In the genomic region with DNA sequence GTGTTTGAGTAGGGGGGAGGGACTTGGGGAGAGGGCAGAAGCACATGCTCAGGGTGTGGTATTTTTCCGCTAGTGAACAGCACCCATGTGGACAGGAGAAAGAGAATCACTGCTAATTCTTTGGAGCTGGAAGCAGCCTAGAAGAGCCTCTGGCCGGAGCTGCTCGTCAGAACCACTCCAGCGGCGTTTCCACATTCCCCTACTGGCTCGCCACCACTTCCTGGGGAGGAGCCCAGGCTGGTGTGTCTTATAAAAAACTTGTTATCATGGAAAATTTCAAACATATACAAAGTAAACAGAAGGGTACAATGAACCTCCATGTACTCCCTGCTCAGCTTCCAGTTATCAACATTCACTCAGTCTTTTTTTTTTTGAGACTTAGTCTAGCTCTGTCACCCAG, we compare ENCODE assay signal across 29 cellular contexts. TPM values are rescaled to one million over a fixed set of nuclear protein-coding genes. Genes with fewer than 3 reads are reported as not detected.
DNase-seq lines count a peak whose midpoint lies in the region; ATAC-seq, FAIRE-seq and TF ChIP-seq lines count a peak whose summit lies in the region.
"Had no signal": no experiment of that assay in that cellular context is flagged by ENCODE, and none has a peak within 500 bp of the region (broad histone marks: within the 10 kb centered on the region; RNA-seq: fewer than 3 reads in every experiment).

No MANE protein-coding gene starts in this region.

- no peak overlapping the region for H3K4ac ChIP-seq in H1 (replicated peaks; ENCODE audit: insufficient read length, low read depth, low read length)
- no peak overlapping the region for H3K4ac ChIP-seq in mesendoderm (ENCODE audit: low read depth, low read length)

- no peak overlapping the region for H2BK12ac ChIP-seq in H1 (ENCODE audit: low read depth, low read length)

- H4K20me1 ChIP-seq in GM23338 (replicated peaks; ENCODE audit: insufficient read depth) = no peaks in the 10 kb centered on the region
- peaks cover 0 to 9% of the 10 kb centered on the region in 2 experiments for H4K20me1 ChIP-seq in H1 (replicated peaks in 1 of 2; ENCODE audit: control insufficient read depth in 1 of 2, insufficient read depth in 2 of 2, low read length in 2 of 2)

- H3K23ac ChIP-seq in H1 (ENCODE audit: insufficient read length) = no peak overlapping the region
- H3K23ac ChIP-seq in mesendoderm (ENCODE audit: low read length) = no peak overlapping the region

- no peak for TF ChIP-seq POLR2A in H1 (IDR thresholded peaks at IDR 0.05; ENCODE audit: control extremely low read depth in 1 of 2, low read depth in 2 of 2, low read length in 2 of 2)
- TF ChIP-seq POLR2A in gastrocnemius medialis (IDR thresholded peaks at IDR 0.05) = no peak

- H3K27me3 ChIP-seq in GM23338 (ENCODE audit: insufficient read depth) = peaks cover 53% of the 10 kb centered on the region
- H3K27me3 ChIP-seq in H1 (replicated peaks in 1 of 4; ENCODE audit: control insufficient read depth in 3 of 4, extremely low read depth in 1 of 4, insufficient read depth in 3 of 4, low read length in 3 of 4) = peaks cover 9 to 41% (median 35%) of the 10 kb centered on the region in 4 experiments
- H3K27me3 ChIP-seq in mesendoderm (ENCODE audit: insufficient read depth, low read length, poor library complexity) = no peaks in the 10 kb centered on the region
- H3K27me3 ChIP-seq in gastrocnemius medialis = peaks cover 12 to 44% (median 13%) of the 10 kb centered on the region in 3 donors
- H3K27me3 ChIP-seq: ascending aorta, SJCRH30 had no signal

- 0 out of 2 replicates have a peak overlapping the region, but pooled peaks have one; percentile 21 for H2BK20ac ChIP-seq in H1 (ENCODE audit: low read length)

- CTCF ChIA-PET in H1 (lab: Charles Lee; ENCODE audit: partially characterized antibody) = interaction anchor here (0.5 to 5.4 kb wide), 15 partner anchors 10 to 671 kb away, joined by 3 to 62 read pairs (median 4); partner anchors contain the start of gene LHX2

- H2BK120ac ChIP-seq in H1 (replicated peaks; ENCODE audit: low read depth, low read length) (no peak overlapping the region), mesendoderm (ENCODE audit: low read depth, low read length) (no peak overlapping the region)

- H3K56ac ChIP-seq in H1 (replicated peaks; ENCODE audit: insufficient read length, low read depth, low read length) (no peak overlapping the region), mesendoderm (ENCODE audit: low read length) (no peak overlapping the region)

- H3K4me1 ChIP-seq in GM23338 (ENCODE audit: insufficient read depth) (peaks cover 4% of the 10 kb centered on the region; the same call in 1 of the 2 replicates), H1 (replicated peaks in 1 of 4; ENCODE audit: control insufficient read depth in 3 of 4, insufficient read depth in 4 of 4, low read length in 3 of 4) (peaks cover 0 to 4% (median 2%) of the 10 kb centered on the region in 4 experiments; a peak in 2 of 7 replicates), mesendoderm (ENCODE audit: control insufficient read depth, low read depth, low read length) (no peaks in the 10 kb centered on the region), gastrocnemius medialis (peaks cover 0 to 11% of the 10 kb centered on the region in 2 donors)
- H3K4me1 ChIP-seq: BE2C, SJCRH30 had no signal

- H3K4me3 Mint-ChIP-seq in GM23338 = no peak overlapping the region
- H3K4me3 Mint-ChIP-seq: activated CD4-positive, alpha-beta memory T cell treated with anti-CD3 and anti-CD28 coated beads for 36 hours; activated naive CD4-positive, alpha-beta T cell treated with anti-CD3 and anti-CD28 coated beads, Interleukin-2, amount 50 U/mL, for 24 hours; activated T-helper 1 cell treated with anti-CD3 and anti-CD28 coated beads, Interleukin-12 subunit alpha, Interleukin-12 subunit beta, Interleukin-2, Interleukin-4 antibody, amounts not matched to agents 30 ng/mL and 10 ng/mL and 1 ng/mL, durations not matched to agents 14 hours and 24 hours and 36 hours; stimulated activated naive CD8-positive, alpha-beta T cell treated with anti-CD3 and anti-CD28 coated beads, Interleukin-15, amount 100 ng/mL, for 72 hours had no signal

- no peak overlapping the region for H3K9ac ChIP-seq in H1 (replicated peaks in 1 of 4; ENCODE audit: extremely low read depth in 1 of 4, low read depth in 3 of 4, low read length in 3 of 4)
- H3K9ac ChIP-seq in mesendoderm (ENCODE audit: low read length) = no peak overlapping the region

- in situ Hi-C loops in gastrocnemius medialis (cut with MboI; ENCODE audit: low sequenced_read_pairs in 4 of 4) = loop anchor here in 2 of 4 donors (10.0 to 25.0 kb wide), 3 partner anchors 301 to 503 kb away; no protein-coding TSS in a partner anchor

- peaks cover 47% of the 10 kb centered on the region for H3K27me3 Mint-ChIP-seq in GM23338 (ENCODE audit: insufficient read depth, low read depth, poor library complexity)

- TF ChIP-seq EP300 in H1 (IDR thresholded peaks at IDR 0.05; ENCODE audit: borderline replicate concordance in 1 of 2, low read depth in 2 of 2, low read length in 2 of 2) = no peak

- H3F3A ChIP-seq in GM23338 (replicated peaks; ENCODE audit: low read depth) = no peaks in the 10 kb centered on the region; the same call in 1 of the 2 replicates

- H2BK15ac ChIP-seq in H1 (ENCODE audit: low read length) (no peak overlapping the region), mesendoderm (replicated peaks; ENCODE audit: low read depth) (no peak overlapping the region)

- no peaks in the 10 kb centered on the region for H3K9me2 ChIP-seq in GM23338 (ENCODE audit: insufficient read depth)

- H3K79me1 ChIP-seq in H1 (ENCODE audit: low read depth, low read length) = no peaks in the 10 kb centered on the region
- no peaks in the 10 kb centered on the region for H3K79me1 ChIP-seq in mesendoderm (ENCODE audit: low read length)

- H3K4me2 ChIP-seq in GM23338 = no peak overlapping the region
- H3K4me2 ChIP-seq in H1 (ENCODE audit: insufficient read depth in 1 of 2, low read depth in 2 of 2, low read length in 2 of 2) = no peak overlapping the region
- H3K4me2 ChIP-seq in mesendoderm (ENCODE audit: low read length) = no peak overlapping the region
- H3K4me2 ChIP-seq: A549, hepatocyte had no signal

- no peak for FAIRE-seq in H1 (lab: Jason Lieb, UNC)
- FAIRE-seq: A549 had no signal

- H3K4me3 ChIP-seq in AG10803 (ENCODE audit: low read length) = no peak overlapping the region
- no peak overlapping the region for H3K4me3 ChIP-seq in GM23338
- no peak overlapping the region for H3K4me3 ChIP-seq in H1 (ENCODE audit: extremely low read depth in 1 of 4, insufficient read depth in 2 of 4, low read depth in 3 of 4, low read length in 4 of 4)
- no peak overlapping the region for H3K4me3 ChIP-seq in mesendoderm (ENCODE audit: low read length)
- no peak overlapping the region for H3K4me3 ChIP-seq in gastrocnemius medialis
- H3K4me3 ChIP-seq: A549, ascending aorta, hepatocyte, SJCRH30, thyroid gland had no signal

- H3K4me1 Mint-ChIP-seq in GM23338 = peaks cover 8% of the 10 kb centered on the region

- H3K9me3 ChIP-seq in H1 (ENCODE audit: insufficient read depth in 2 of 2, low read depth in 1 of 2, low read length in 1 of 2) = no peaks in the 10 kb centered on the region
- no peaks in the 10 kb centered on the region for H3K9me3 ChIP-seq in gastrocnemius medialis
- H3K9me3 ChIP-seq: A549, ascending aorta, BE2C, SJCRH30, thyroid gland had no signal

- H2BK5ac ChIP-seq in H1 (ENCODE audit: low read depth, low read length) = no peak overlapping the region; the same call in 1 of the 2 replicates
- H2BK5ac ChIP-seq in mesendoderm (ENCODE audit: low read length) = no peak overlapping the region

- H3K14ac ChIP-seq in H1 (ENCODE audit: insufficient read length) = no peak overlapping the region

- peak; percentile 20 for DNase-seq in AG10803 (ENCODE audit: low read depth)
- DNase-seq in GM23338 (ENCODE audit: low spot score) = no peak
- DNase-seq in H1 (ENCODE audit: low read depth in 1 of 2, low spot score in 2 of 2) = no peak
- DNase-seq in mesendoderm = peak; percentile 27
- DNase-seq in HPDE6-E6E7 (ENCODE audit: extremely low spot score) = no peak
- no peak for DNase-seq in gastrocnemius medialis
- no peak for DNase-seq in dermis blood vessel endothelial cell
- DNase-seq: activated CD4-positive, alpha-beta memory T cell treated with anti-CD3 and anti-CD28 coated beads for 36 hours; activated CD4-positive, CD25-positive, alpha-beta regulatory T cell treated with anti-CD3 and anti-CD28 coated beads, Interleukin-2, amount 50 U/mL, for 72 hours; activated CD8-positive, alpha-beta memory T cell treated with anti-CD3 and anti-CD28 coated beads, Interleukin-2, amount 50 U/mL, for 4 hours; BE2C; COR-L47; cortex of kidney; foreskin melanocyte; NCI-H2029; NCI-H2227 treated with DMSO at 0.1 percent for 48 hours; NCI-H748 treated with DMSO at 0.1 percent for 48 hours; SJCRH30; stimulated activated CD8-positive, alpha-beta memory T cell treated with anti-CD3 and anti-CD28 coated beads, Interleukin-4, amount 100 ng/mL, for 48 hours; stimulated activated naive CD8-positive, alpha-beta T cell treated with anti-CD3 and anti-CD28 coated beads, Interleukin-15, amount 100 ng/mL, for 72 hours had no signal

- H3K27ac ChIP-seq in GM23338 (ENCODE audit: low read depth) = no peak overlapping the region
- no peak overlapping the region for H3K27ac ChIP-seq in H1 (ENCODE audit: low read depth, low read length)
- H3K27ac ChIP-seq in mesendoderm (ENCODE audit: low read depth, low read length) = no peak overlapping the region
- H3K27ac ChIP-seq in gastrocnemius medialis = no peak overlapping the region
- H3K27ac ChIP-seq: A549, ascending aorta, hepatocyte, SJCRH30, thyroid gland had no signal

- H4K91ac ChIP-seq in H1 (replicated peaks; ENCODE audit: insufficient read length, low read length) = no peak overlapping the region

- no peak overlapping the region for H3K18ac ChIP-seq in H1 (ENCODE audit: extremely low read depth, low read length)
- no peak overlapping the region for H3K18ac ChIP-seq in mesendoderm (ENCODE audit: low read length)

- ATAC-seq in GM23338 (no peak), GM18909 (IDR thresholded peaks at IDR 0.05; ENCODE audit: poor library complexity, unreplicated experiment) (no peak), gastrocnemius medialis (no peak)
- ATAC-seq: stimulated activated naive CD8-positive, alpha-beta T cell treated with anti-CD3 and anti-CD28 coated beads, Interleukin-15, amount 100 ng/mL, for 72 hours had no signal

- 79% methylated on average over 6 of the region's 6 CpGs; no CpG with 5 or more reads in 1 of the 2 experiments for WGBS in H1 (ENCODE audit: extremely low coverage in 1 of 2, insufficient coverage in 1 of 2, insufficient read length in 1 of 2, insufficient replicate concordance in 2 of 2, low coverage in 1 of 2, low lambda C conversion rate in 2 of 2, missing lambda C conversion rate in 1 of 2), 2 experiments
- no CpG with 5 or more reads among the region's 6 CpGs for WGBS in mesendoderm (ENCODE audit: extremely low coverage, insufficient coverage, low lambda C conversion rate)

- POLR2A ChIA-PET in H1 (lab: Charles Lee; ENCODE audit: partially characterized antibody) = interaction anchor here (1.3 kb wide), 1 partner anchor 8 kb away, joined by 3 read pairs; no protein-coding TSS in a partner anchor

- H2AK5ac ChIP-seq in H1 (ENCODE audit: low read depth, low read length) = no peak overlapping the region
- H2AK5ac ChIP-seq in mesendoderm (ENCODE audit: low read length) = no peak overlapping the region

- H3K79me2 ChIP-seq in GM23338 (replicated peaks; ENCODE audit: insufficient read depth) (no peaks in the 10 kb centered on the region), H1 (ENCODE audit: control insufficient read depth in 1 of 2, insufficient read depth in 2 of 2, low read length in 2 of 2) (no peaks in the 10 kb centered on the region), mesendoderm (ENCODE audit: control insufficient read depth, insufficient read depth, low read length) (no peaks in the 10 kb centered on the region)
- H3K79me2 ChIP-seq: hepatocyte had no signal

- H2AFZ ChIP-seq in GM23338 (0 out of 2 replicates have a peak overlapping the region, but pooled peaks have one; percentile 3), H1 (ENCODE audit: low read length) (no peak overlapping the region)
- H2AFZ ChIP-seq: hepatocyte had no signal

- H3K23me2 ChIP-seq in H1 (ENCODE audit: low read depth, low read length) = peaks cover 5% of the 10 kb centered on the region; the same call in 1 of the 2 replicates

- H3K36me3 ChIP-seq in GM23338 (ENCODE audit: insufficient read depth) = no peaks in the 10 kb centered on the region
- no peaks in the 10 kb centered on the region for H3K36me3 ChIP-seq in H1 (ENCODE audit: control insufficient read depth in 2 of 4, insufficient read depth in 4 of 4, low read length in 3 of 4)
- H3K36me3 ChIP-seq in mesendoderm (ENCODE audit: control insufficient read depth, insufficient read depth, low read length) = no peaks in the 10 kb centered on the region
- H3K36me3 ChIP-seq in gastrocnemius medialis = no peaks in the 10 kb centered on the region
- H3K36me3 ChIP-seq: ascending aorta, BE2C, SJCRH30, thyroid gland had no signal

- H4K8ac ChIP-seq in H1 (ENCODE audit: extremely low read depth, insufficient read depth, low read length) (no peak overlapping the region), mesendoderm (ENCODE audit: low read depth, low read length) (no peak overlapping the region)

- intact Hi-C loops in gastrocnemius medialis (cut with DNase I; ENCODE audit: low total_unique reads) = no loop called here

- no peak overlapping the region for H3K27ac Mint-ChIP-seq in GM23338
- H3K27ac Mint-ChIP-seq: activated CD4-positive, alpha-beta memory T cell treated with anti-CD3 and anti-CD28 coated beads for 36 hours; activated naive CD4-positive, alpha-beta T cell treated with anti-CD3 and anti-CD28 coated beads, Interleukin-2, amount 50 U/mL, for 24 hours; activated T-helper 1 cell treated with anti-CD3 and anti-CD28 coated beads, Interleukin-12 subunit alpha, Interleukin-12 subunit beta, Interleukin-2, Interleukin-4 antibody, amounts not matched to agents 30 ng/mL and 10 ng/mL and 1 ng/mL, durations not matched to agents 14 hours and 24 hours and 36 hours; stimulated activated naive CD8-positive, alpha-beta T cell treated with anti-CD3 and anti-CD28 coated beads, Interleukin-15, amount 100 ng/mL, for 72 hours had no signal

- TF ChIP-seq RAD21 in H1 (IDR thresholded peaks at IDR 0.05 in 1 of 2, conservative IDR thresholded peaks at IDR 0.05 in 1 of 2; ENCODE audit: low read depth in 2 of 2, low read length in 2 of 2) = no peak

- TF ChIP-seq CTCF in AG10803 (conservative IDR thresholded peaks at IDR 0.05; ENCODE audit: low read length) = no peak
- TF ChIP-seq CTCF in GM23338 (conservative IDR thresholded peaks at IDR 0.05; ENCODE audit: low read depth in 2 of 2) = no peak
- TF ChIP-seq CTCF in H1 (IDR thresholded peaks at IDR 0.05; ENCODE audit: control extremely low read depth in 1 of 3, insufficient read depth in 1 of 3, low read depth in 1 of 3, low read length in 3 of 3) = no peak
- no peak for TF ChIP-seq CTCF in gastrocnemius medialis (IDR thresholded peaks at IDR 0.05 in 4 of 5, conservative IDR thresholded peaks at IDR 0.05 in 1 of 5)

- H4K5ac ChIP-seq in H1 (ENCODE audit: insufficient read length, low read depth, low read length) = no peak overlapping the region
- H4K5ac ChIP-seq in mesendoderm (ENCODE audit: low read length) = no peak overlapping the region

- no peaks in the 10 kb centered on the region for H3K36me3 Mint-ChIP-seq in GM23338 (ENCODE audit: low read depth)
- H3K36me3 Mint-ChIP-seq: activated CD4-positive, alpha-beta memory T cell treated with anti-CD3 and anti-CD28 coated beads for 36 hours; activated naive CD4-positive, alpha-beta T cell treated with anti-CD3 and anti-CD28 coated beads, Interleukin-2, amount 50 U/mL, for 24 hours had no signal

- H3K9me3 Mint-ChIP-seq in GM23338 = no peaks in the 10 kb centered on the region
- H3K9me3 Mint-ChIP-seq: activated CD4-positive, alpha-beta memory T cell treated with anti-CD3 and anti-CD28 coated beads for 36 hours; activated naive CD4-positive, alpha-beta T cell treated with anti-CD3 and anti-CD28 coated beads, Interleukin-2, amount 50 U/mL, for 24 hours; activated T-helper 1 cell treated with anti-CD3 and anti-CD28 coated beads, Interleukin-12 subunit alpha, Interleukin-12 subunit beta, Interleukin-2, Interleukin-4 antibody, amounts not matched to agents 30 ng/mL and 10 ng/mL and 1 ng/mL, durations not matched to agents 14 hours and 24 hours and 36 hours; stimulated activated naive CD8-positive, alpha-beta T cell treated with anti-CD3 and anti-CD28 coated beads, Interleukin-15, amount 100 ng/mL, for 72 hours had no signal

RNA-seq across cellular contexts. Expression of gene LHX2, which starts 26.7 kb away (rescaled TPM):
- total RNA-seq in GM23338 (2014; rRNA removed; shearing (Covaris generic)) = 0.19 and 1.7 TPM in 2 replicates
- 0.45 TPM in 1 of 2 replicates, not detected in the other for polyA plus RNA-seq in GM23338 (2016; fragmentation: Nextera tagmentation; extraction: Ambion mirVana)
- total RNA-seq in H1 (2021; fragmentation: NEBNext Ultra II Directional; extraction: Animal tissue kit (Norgen Biotek cat#: 25700)) = 0.11 and 0.17 TPM in 2 replicates
- 0.72 and 0.86 TPM in 2 replicates for polyA plus RNA-seq in H1 (2011; rRNA removed)
- polyA plus RNA-seq in H1 (2011; cell fraction: cytosol; rRNA removed) = 0.66 TPM
- polyA plus RNA-seq in H1 (2011; cell fraction: nucleus; rRNA removed) = 0.20 TPM
- 0.31 to 0.59 TPM (median 0.37 TPM) in 3 of 4 replicates, not detected in the other for polyA plus RNA-seq in H1 (2012, experiment 1 of 2)
- polyA plus RNA-seq in H1 (2012, experiment 2 of 2) = 0.66 TPM
- 0.34 TPM for polyA plus RNA-seq in H1 (2013, experiment 1 of 2)
- polyA plus RNA-seq in H1 (2013, experiment 2 of 2) = 0.20 TPM
- 0.49 TPM in 1 of 2 replicates, not detected in the other for polyA minus RNA-seq in H1 (2011; rRNA and poly(A)+ RNA removed)
- polyA minus RNA-seq in H1 (2011; cell fraction: cytosol; rRNA and poly(A)+ RNA removed) = not detected
- 0.50 TPM for polyA minus RNA-seq in H1 (2011; cell fraction: nucleus; rRNA and poly(A)+ RNA removed)
- 0.52 TPM for polyA plus RNA-seq in mesendoderm (2013, experiment 1 of 2)
- 0.49 TPM for polyA plus RNA-seq in mesendoderm (2013, experiment 2 of 2)
- not detected for total RNA-seq in gastrocnemius medialis
- total RNA-seq in dermis blood vessel endothelial cell = not detected in 2 replicates
- total RNA-seq: activated CD4-positive, alpha-beta memory T cell treated with anti-CD3 and anti-CD28 coated beads for 36 hours; activated T-helper 1 cell treated with anti-CD3 and anti-CD28 coated beads, Interleukin-12 subunit alpha, Interleukin-12 subunit beta, Interleukin-2, Interleukin-4 antibody, amounts not matched to agents 30 ng/mL and 10 ng/mL and 1 ng/mL, durations not matched to agents 14 hours and 24 hours and 36 hours; ascending aorta; hepatocyte; T-helper 1 cell treated with Interleukin-12 subunit alpha and Interleukin-12 subunit beta and Interleukin-4 antibody, amounts not matched to agents 30 ng/mL and 1 ng/mL, for 36 hours; thyroid gland had no signal
- polyA plus RNA-seq: esophagus, hepatocyte had no signal

Comparison
In these comparisons a context has a peak if more than half of its experiments do, and no peak if none do; other contexts are left out.
1. DNase-seq: peak in AG10803 (single experiment) and mesendoderm (single experiment); none in GM23338 (single experiment), H1 (0 of 2), HPDE6-E6E7 (single experiment), gastrocnemius medialis (0 of 2) and dermis blood vessel endothelial cell (single experiment).